35 cellular contexts compared by ENCODE assay signal in the genomic region with DNA sequence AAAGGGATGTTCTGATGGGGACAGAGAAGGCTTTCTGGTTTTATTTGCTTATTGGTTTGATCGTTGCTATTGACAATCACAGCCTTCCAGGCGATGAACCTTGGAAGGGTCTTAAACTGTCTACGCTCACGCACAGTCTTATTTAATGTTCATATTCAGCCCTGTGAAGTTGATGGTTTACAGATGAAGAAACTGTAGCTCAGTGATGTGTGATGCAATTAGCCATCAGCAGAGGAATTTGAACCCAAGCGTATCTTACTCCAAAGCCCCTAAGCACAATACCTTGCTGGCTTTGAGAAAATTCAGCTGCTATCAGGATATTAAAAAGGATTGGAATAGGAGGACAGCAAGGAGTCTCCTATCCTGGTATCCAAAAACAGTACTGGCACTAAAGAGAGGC.
"Had no signal": no experiment of that assay in that cellular context is flagged by ENCODE, and none has a peak within 500 bp of the region (broad histone marks: within the 10 kb centered on the region; RNA-seq: fewer than 3 reads in every experiment).

No MANE protein-coding gene starts in this region.

- ATAC-seq: activated CD4-positive, alpha-beta T cell treated with anti-CD3 and anti-CD28 coated beads for 36 hours; activated CD4-positive, CD25-positive, alpha-beta regulatory T cell treated with anti-CD3 and anti-CD28 coated beads, Interleukin-2, amount 50 U/mL, for 24 hours; activated CD8-positive, alpha-beta memory T cell treated with anti-CD3 and anti-CD28 coated beads, Interleukin-2, amount 10 ng/mL, durations not matched to agents 7 days and 5 days; activated CD8-positive, alpha-beta T cell treated with anti-CD3 and anti-CD28 coated beads, Interleukin-2, amount 10 ng/mL, durations not matched to agents 7 days and 5 days; activated naive CD4-positive, alpha-beta T cell treated with anti-CD3 and anti-CD28 coated beads, Interleukin-2, amount 50 U/mL, for 72 hours; activated T-cell treated with anti-CD3 and anti-CD28 coated beads, Interleukin-2, amount 50 U/mL, for 72 hours; activated T-helper 17 cell treated with anti-CD3 and anti-CD28 coated beads, Interleukin-2, amount 50 U/mL, for 72 hours; body of pancreas had no signal

- DNase-seq: activated CD4-positive, alpha-beta memory T cell treated with anti-CD3 and anti-CD28 coated beads, Interleukin-2, amount 10 ng/mL, durations not matched to agents 7 days and 5 days; activated CD4-positive, alpha-beta T cell treated with anti-CD3 and anti-CD28 coated beads for 1 hour; activated CD4-positive, alpha-beta T cell treated with anti-CD3 and anti-CD28 coated beads for 36 hours; activated CD4-positive, alpha-beta T cell treated with anti-CD3 and anti-CD28 coated beads for 48 hours; activated CD4-positive, alpha-beta T cell treated with anti-CD3 and anti-CD28 coated beads, Interleukin-2, amount 10 ng/mL, durations not matched to agents 7 days and 5 days; activated CD4-positive, alpha-beta T cell treated with anti-CD3 and anti-CD28 coated beads, Interleukin-2, amount 50 U/mL, for 48 hours; activated CD4-positive, CD25-positive, alpha-beta regulatory T cell; activated CD8-positive, alpha-beta memory T cell treated with anti-CD3 and anti-CD28 coated beads for 24 hours; activated CD8-positive, alpha-beta memory T cell treated with anti-CD3 and anti-CD28 coated beads, Interleukin-2, amount 10 ng/mL, durations not matched to agents 7 days and 5 days; activated CD8-positive, alpha-beta memory T cell treated with anti-CD3 and anti-CD28 coated beads, Interleukin-2, amount 50 U/mL, for 48 hours; activated CD8-positive, alpha-beta T cell treated with anti-CD3 and anti-CD28 coated beads, Interleukin-2, amount 10 ng/mL, durations not matched to agents 7 days and 5 days; activated effector memory CD4-positive, alpha-beta T cell treated with anti-CD3 and anti-CD28 coated beads, Interleukin-2, amount 50 U/mL, for 16 hours; activated gamma-delta T cell treated with Interleukin-2 at 50 U/mL for 16 hours; activated naive CD4-positive, alpha-beta T cell; activated naive CD4-positive, alpha-beta T cell treated with anti-CD3 and anti-CD28 coated beads for 36 hours; activated naive CD4-positive, alpha-beta T cell treated with anti-CD3 and anti-CD28 coated beads, Interleukin-2, amount 50 U/mL, for 16 hours; activated naive CD8-positive, alpha-beta T cell treated with anti-CD3 and anti-CD28 coated beads for 36 hours; activated T-cell treated with anti-CD3 and anti-CD28 coated beads, Interleukin-2, amount 50 U/mL, for 24 hours; activated T-cell treated with anti-CD3 and anti-CD28 coated beads, Interleukin-2, amount 50 U/mL, for 72 hours; adrenal gland; amniotic stem cell; aorta; body of pancreas; brain microvascular endothelial cell; central memory CD4-positive, alpha-beta T cell; T-helper 1 cell; T-helper 2 cell; T-helper 9 cell had no signal

- H3K27ac ChIP-seq: adrenal gland, body of pancreas, brain microvascular endothelial cell, breast epithelium, VCaP had no signal

- FAIRE-seq: astrocyte, TTC549 had no signal

- H3K9me3 ChIP-seq: adrenal gland, body of pancreas, breast epithelium had no signal

- H3K4me1 ChIP-seq: adrenal gland, body of pancreas, breast epithelium had no signal

- H3K36me3 ChIP-seq: adrenal gland, brain microvascular endothelial cell, breast epithelium had no signal

- H3K4me3 ChIP-seq: adrenal gland, body of pancreas, breast epithelium had no signal

- H3K27me3 ChIP-seq: adrenal gland, body of pancreas, brain microvascular endothelial cell, breast epithelium had no signal
